In the genomic region with DNA sequence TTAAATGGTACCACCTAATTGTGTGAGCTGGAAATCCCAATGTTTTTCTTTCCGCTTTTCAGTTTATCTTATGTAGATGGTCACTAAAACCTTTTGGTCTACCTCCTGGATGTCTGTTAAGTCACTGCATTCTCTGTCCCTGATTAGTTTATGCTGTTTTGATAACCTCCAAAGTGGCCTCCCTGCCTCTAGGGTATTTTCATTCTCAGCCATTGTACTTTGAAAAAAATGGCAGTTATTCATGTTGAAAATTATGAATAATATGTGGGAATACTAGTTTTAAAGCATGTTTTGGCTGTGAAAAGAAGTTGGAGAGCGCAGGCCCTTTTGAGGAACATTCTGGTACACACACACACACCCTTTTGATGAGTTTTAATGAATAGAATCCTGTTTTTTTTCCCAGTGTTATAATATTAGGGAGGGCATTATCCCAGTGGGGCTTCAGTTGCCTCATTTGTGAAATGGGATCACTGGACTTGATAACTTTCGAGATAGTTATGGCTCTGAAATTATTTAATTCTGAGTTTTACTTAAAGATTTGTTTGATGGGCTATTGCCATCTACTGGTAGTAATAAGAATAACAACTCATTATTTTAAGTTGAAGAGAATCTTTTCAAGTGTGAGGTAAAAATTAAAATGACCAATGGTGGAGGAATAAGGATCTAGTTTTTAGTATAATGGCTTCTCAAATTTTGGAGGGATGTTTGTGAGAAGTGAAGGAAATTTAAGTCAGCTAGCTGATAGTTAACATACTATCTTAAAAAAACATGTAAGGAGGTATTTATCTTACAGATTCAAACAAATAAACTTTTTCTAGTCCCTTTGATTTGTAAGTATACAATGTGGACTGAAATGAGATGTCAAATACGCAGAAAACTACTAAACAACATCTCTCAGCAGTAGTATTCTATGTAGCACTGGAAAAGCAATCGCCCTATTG, we compare ENCODE assay signal across 8 cellular contexts. TPM values are rescaled to one million over a fixed set of nuclear protein-coding genes. Genes with fewer than 3 reads are reported as not detected.
DNase-seq lines count a peak whose midpoint lies in the region; ATAC-seq lines count a peak whose summit lies in the region.

No MANE protein-coding gene starts in this region.

- H3K9me3 ChIP-seq in naive thymus-derived CD4-positive, alpha-beta T cell (ENCODE audit: control insufficient read depth in 2 of 3, low read length in 3 of 3): no peaks in the 10 kb centered on the region

- H3K36me3 Mint-ChIP-seq in stimulated activated naive CD8-positive, alpha-beta T cell treated with anti-CD3 and anti-CD28 coated beads, Interleukin-15, Interleukin-2, amounts not matched to agents 100 ng/mL and 50 ng/mL, for 24 hours (ENCODE audit: low read depth): peaks cover 26% of the 10 kb centered on the region
- peaks cover 1 to 19% (median 11%) of the 10 kb centered on the region in 5 donors for H3K36me3 Mint-ChIP-seq in naive thymus-derived CD4-positive, alpha-beta T cell

- CTCF ChIA-PET in naive thymus-derived CD4-positive, alpha-beta T cell (lab: Charles Lee): interaction anchor here (0.6 to 7.8 kb wide), 9 partner anchors 28 to 797 kb away, joined by 3 to 72 read pairs (median 4); no protein-coding TSS in a partner anchor

- H3K27me3 ChIP-seq in naive thymus-derived CD4-positive, alpha-beta T cell (ENCODE audit: control insufficient read depth in 2 of 2, insufficient read depth in 2 of 2, low read length in 2 of 2): no peaks in the 10 kb centered on the region

- no peak overlapping the region for H3K4me3 ChIP-seq in naive thymus-derived CD4-positive, alpha-beta T cell (ENCODE audit: low read length)

- no peak for ATAC-seq in stimulated activated naive CD8-positive, alpha-beta T cell treated with anti-CD3 and anti-CD28 coated beads, Interleukin-15, amount 100 ng/mL, for 72 hours
- no peak for ATAC-seq in naive thymus-derived CD4-positive, alpha-beta T cell
- ATAC-seq in GM18870 (IDR thresholded peaks at IDR 0.05; ENCODE audit: unreplicated experiment) (no peak), GM19467 (IDR thresholded peaks at IDR 0.05; ENCODE audit: unreplicated experiment) (no peak)

- intact Hi-C loops in naive thymus-derived CD4-positive, alpha-beta T cell (cut with micrococcal nuclease): loop anchor here (1.0 to 10.0 kb wide), 15 partner anchors 57 to 1861 kb away; a partner anchor contains a TSS
- intact Hi-C loops in head of caudate nucleus (cut with DNase I): loop anchor here (10.0 kb wide), 2 partner anchors 139 to 229 kb away; a partner anchor contains a TSS

- H3K36me3 ChIP-seq in naive thymus-derived CD4-positive, alpha-beta T cell (ENCODE audit: control insufficient read depth in 2 of 3, insufficient read depth in 3 of 3, low read length in 3 of 3): peaks cover 0 to 14% (median 0%) of the 10 kb centered on the region in 3 experiments

- H3K4me1 Mint-ChIP-seq in stimulated activated naive CD8-positive, alpha-beta T cell treated with anti-CD3 and anti-CD28 coated beads, Interleukin-15, Interleukin-2, amounts not matched to agents 100 ng/mL and 50 ng/mL, for 24 hours (ENCODE audit: low read depth): peaks cover 82% of the 10 kb centered on the region
- peaks cover 78% of the 10 kb centered on the region for H3K4me1 Mint-ChIP-seq in stimulated activated naive CD8-positive, alpha-beta T cell treated with anti-CD3 and anti-CD28 coated beads, Interleukin-15, amount 100 ng/mL, for 72 hours
- peaks cover 31 to 67% (median 59%) of the 10 kb centered on the region in 7 donors for H3K4me1 Mint-ChIP-seq in naive thymus-derived CD4-positive, alpha-beta T cell

- peaks cover 16 to 17% of the 10 kb centered on the region in 2 donors for H3K4me1 ChIP-seq in naive thymus-derived CD4-positive, alpha-beta T cell (ENCODE audit: control insufficient read depth in 2 of 2, insufficient read depth in 2 of 2, low read length in 2 of 2)

- no peaks in the 10 kb centered on the region for H3K9me3 Mint-ChIP-seq in stimulated activated naive CD8-positive, alpha-beta T cell treated with anti-CD3 and anti-CD28 coated beads, Interleukin-15, Interleukin-2, amounts not matched to agents 100 ng/mL and 50 ng/mL, for 24 hours
- H3K9me3 Mint-ChIP-seq in stimulated activated naive CD8-positive, alpha-beta T cell treated with anti-CD3 and anti-CD28 coated beads, Interleukin-15, amount 100 ng/mL, for 72 hours: no peaks in the 10 kb centered on the region
- H3K9me3 Mint-ChIP-seq in naive thymus-derived CD4-positive, alpha-beta T cell: no peaks in the 10 kb centered on the region

- H3K27ac ChIP-seq in naive thymus-derived CD4-positive, alpha-beta T cell (ENCODE audit: low read depth, low read length): peak overlapping the region; percentile 32

- POLR2A ChIA-PET in naive thymus-derived CD4-positive, alpha-beta T cell (lab: Charles Lee): no interaction called here

- DNase-seq in stimulated activated naive CD8-positive, alpha-beta T cell treated with anti-CD3 and anti-CD28 coated beads, Interleukin-15, amount 100 ng/mL, for 72 hours: no peak
- DNase-seq in NCI-H460 (ENCODE audit: extremely low read depth, low read depth) (peak; percentile 21), cerebellar cortex (ENCODE audit: low spot score) (peak; percentile 47), head of caudate nucleus (no peak)
- DNase-seq in naive thymus-derived CD4-positive, alpha-beta T cell: peak in 6 of 9 donors; percentile 15 to 48 (median 38)

- H3K27ac Mint-ChIP-seq in stimulated activated naive CD8-positive, alpha-beta T cell treated with anti-CD3 and anti-CD28 coated beads, Interleukin-15, Interleukin-2, amounts not matched to agents 100 ng/mL and 50 ng/mL, for 24 hours: peak overlapping the region; percentile 2
- no peak overlapping the region for H3K27ac Mint-ChIP-seq in stimulated activated naive CD8-positive, alpha-beta T cell treated with anti-CD3 and anti-CD28 coated beads, Interleukin-15, amount 100 ng/mL, for 72 hours
- peak overlapping the region in 7 of 9 donors; percentile 2 to 98 (median 54) for H3K27ac Mint-ChIP-seq in naive thymus-derived CD4-positive, alpha-beta T cell

- H3K27me3 Mint-ChIP-seq in stimulated activated naive CD8-positive, alpha-beta T cell treated with anti-CD3 and anti-CD28 coated beads, Interleukin-15, Interleukin-2, amounts not matched to agents 100 ng/mL and 50 ng/mL, for 24 hours: no peaks in the 10 kb centered on the region
- no peaks in the 10 kb centered on the region for H3K27me3 Mint-ChIP-seq in stimulated activated naive CD8-positive, alpha-beta T cell treated with anti-CD3 and anti-CD28 coated beads, Interleukin-15, amount 100 ng/mL, for 72 hours
- no peaks in the 10 kb centered on the region for H3K27me3 Mint-ChIP-seq in naive thymus-derived CD4-positive, alpha-beta T cell

- H3K4me3 Mint-ChIP-seq in stimulated activated naive CD8-positive, alpha-beta T cell treated with anti-CD3 and anti-CD28 coated beads, Interleukin-15, Interleukin-2, amounts not matched to agents 100 ng/mL and 50 ng/mL, for 24 hours: no peak overlapping the region
- no peak overlapping the region for H3K4me3 Mint-ChIP-seq in stimulated activated naive CD8-positive, alpha-beta T cell treated with anti-CD3 and anti-CD28 coated beads, Interleukin-15, amount 100 ng/mL, for 72 hours
- H3K4me3 Mint-ChIP-seq in naive thymus-derived CD4-positive, alpha-beta T cell: peak overlapping the region in 3 of 10 donors; percentile 14 to 98 (median 88)

RNA-seq across cellular contexts. Expression of a gene that starts 3.9 kb away (rescaled TPM):
- 9.0 and 9.7 TPM in 2 replicates for total RNA-seq in NCI-H460 (2014; rRNA removed; shearing (Covaris generic))
- 19.3 and 19.8 TPM in 2 replicates for polyA plus RNA-seq in NCI-H460 (2014; cell fraction: nucleus; rRNA removed)
- total RNA-seq in naive thymus-derived CD4-positive, alpha-beta T cell: 10 to 100 TPM in 3 of 5 experiments, 1 to 10 TPM in 2; 7.7 to 11.2 (median 10.8) TPM
- polyA plus RNA-seq in naive thymus-derived CD4-positive, alpha-beta T cell: 10 to 100 TPM; 12.3 to 18.5 TPM

Comparison
In these comparisons a context has a peak if more than half of its experiments do, and no peak if none do; other contexts are left out.
1. H3K27ac Mint-ChIP-seq: peak in stimulated activated naive CD8-positive, alpha-beta T cell treated with anti-CD3 and anti-CD28 coated beads, Interleukin-15, Interleukin-2, amounts not matched to agents 100 ng/mL and 50 ng/mL, for 24 hours (single experiment) and naive thymus-derived CD4-positive, alpha-beta T cell (7 of 9); none in stimulated activated naive CD8-positive, alpha-beta T cell treated with anti-CD3 and anti-CD28 coated beads, Interleukin-15, amount 100 ng/mL, for 72 hours (0 of 2).
2. DNase-seq: peak in NCI-H460 (single experiment), cerebellar cortex (single experiment) and naive thymus-derived CD4-positive, alpha-beta T cell (6 of 9); none in stimulated activated naive CD8-positive, alpha-beta T cell treated with anti-CD3 and anti-CD28 coated beads, Interleukin-15, amount 100 ng/mL, for 72 hours (0 of 2) and head of caudate nucleus (0 of 42).